ENCODE assay signal across 9 cellular contexts in genomic region chr19:12668937-12669271, GRCh38. TPM values are rescaled to one million over a fixed set of nuclear protein-coding genes. Genes with fewer than 3 reads are reported as not detected.
DNase-seq lines count a peak whose midpoint lies in the region; ATAC-seq and TF ChIP-seq lines count a peak whose summit lies in the region.
"Had no signal": no experiment of that assay in that cellular context is flagged by ENCODE, and none has a peak within 500 bp of the region (broad histone marks: within the 10 kb centered on the region; RNA-seq: fewer than 3 reads in every experiment).

No MANE protein-coding gene starts in this region.

- H3K36me3 ChIP-seq in DOHH2 (ENCODE audit: control insufficient read depth, low read length) (peaks cover 34% of the 10 kb centered on the region), endocrine pancreas (ENCODE audit: control insufficient read depth, insufficient read depth, low read length) (peaks cover 2% of the 10 kb centered on the region), mucosa of descending colon (ENCODE audit: low read depth) (no peaks in the 10 kb centered on the region)

- H3K9me3 ChIP-seq in DOHH2 (ENCODE audit: control insufficient read depth, insufficient read depth, low read length) = no peaks in the 10 kb centered on the region
- H3K9me3 ChIP-seq in endocrine pancreas (ENCODE audit: control insufficient read depth, low read length) = no peaks in the 10 kb centered on the region
- H3K9me3 ChIP-seq in mucosa of descending colon = no peaks in the 10 kb centered on the region

- H3K4me1 ChIP-seq in DOHH2 (ENCODE audit: control insufficient read depth, low read length) (peaks cover 46% of the 10 kb centered on the region), endocrine pancreas (ENCODE audit: control insufficient read depth, insufficient read depth, low read length) (no peaks in the 10 kb centered on the region), mucosa of descending colon (ENCODE audit: low read depth) (peaks cover 33% of the 10 kb centered on the region)

- peak overlapping the region; percentile 92 for H3K4me2 ChIP-seq in DOHH2 (ENCODE audit: low read length)

- H3K4me3 ChIP-seq in DOHH2 (ENCODE audit: low read length) (peak overlapping the region; percentile 89), LNCaP clone FGC (ENCODE audit: low read depth, low read length) (peak overlapping the region; percentile 89), endocrine pancreas (ENCODE audit: control insufficient read depth, insufficient read depth, low read length) (peak overlapping the region; percentile 54), mucosa of descending colon (peak overlapping the region; percentile 77)

- H3K9me2 ChIP-seq in DOHH2 (replicated peaks; ENCODE audit: control insufficient read depth, low read length) = no peaks in the 10 kb centered on the region

- peak; percentile 10 for ATAC-seq in mucosa of descending colon
- ATAC-seq in GM21737 (IDR thresholded peaks at IDR 0.05; ENCODE audit: unreplicated experiment) = no peak

- H3K9ac ChIP-seq in endocrine pancreas (ENCODE audit: control insufficient read depth, insufficient read depth, low read length) = peak overlapping the region; percentile 82

- no peak for TF ChIP-seq CTCF in DOHH2 (IDR thresholded peaks at IDR 0.05; ENCODE audit: low read depth, low read length, poor library complexity, severe bottlenecking)
- TF ChIP-seq CTCF in LNCaP clone FGC (IDR thresholded peaks at IDR 0.05; ENCODE audit: control insufficient read depth, extremely low read depth, insufficient read depth) = no peak
- TF ChIP-seq CTCF in mucosa of descending colon (IDR thresholded peaks at IDR 0.05) = no peak

- 0 out of 2 replicates have a peak, but pooled peaks cover 3% of the 10 kb centered on the region for H3F3A ChIP-seq in DOHH2 (ENCODE audit: control insufficient read depth, insufficient read depth)

- intact Hi-C loops in mucosa of descending colon (cut with DNase I, micrococcal nuclease) = no loop called here

- H3K27ac ChIP-seq in DOHH2 (ENCODE audit: low read depth, low read length) = no peak overlapping the region

- peak; percentile 25 for DNase-seq in LNCaP clone FGC (ENCODE audit: low read depth)
- peak; percentile 39 for DNase-seq in activated CD8-positive, alpha-beta memory T cell treated with anti-CD3 and anti-CD28 coated beads, Interleukin-2, amount 50 U/mL, for 24 hours (ENCODE audit: extremely low read depth)
- peak in 2 of 3 donors; percentile 60 to 80 for DNase-seq in mucosa of descending colon
- peak; percentile 55 to 61 for DNase-seq in stimulated activated CD8-positive, alpha-beta memory T cell treated with anti-CD3 and anti-CD28 coated beads, Interleukin-7, amount 100 ng/mL, for 4 hours (ENCODE audit: low read depth in 2 of 2)
- no peak for DNase-seq in NCI-H510A (lab: John Stamatoyannopoulos, UW)

- H3K79me2 ChIP-seq in DOHH2 (ENCODE audit: control insufficient read depth, low read length) = peaks cover 63% of the 10 kb centered on the region

- no peaks in the 10 kb centered on the region for H3K27me3 ChIP-seq in DOHH2 (ENCODE audit: control insufficient read depth, low read length)
- H3K27me3 ChIP-seq in endocrine pancreas (ENCODE audit: control insufficient read depth, insufficient read depth, low read length) = no peaks in the 10 kb centered on the region

- no peaks in the 10 kb centered on the region for H4K20me1 ChIP-seq in DOHH2 (ENCODE audit: control insufficient read depth, insufficient read depth, low read depth, low read length)

RNA-seq across cellular contexts. Expression of gene WDR83, which starts 2.3 kb away (rescaled TPM):
- total RNA-seq in mucosa of descending colon = 10 to 100 TPM in 1 of 3 donors, 1 to 10 TPM in 2; 6.4 to 13.4 (median 7.4) TPM

RNA-seq across cellular contexts. Expression of gene MAN2B1, which starts 2.4 kb away (rescaled TPM):
- 100 to 1,000 TPM in 1 of 3 donors, 10 to 100 TPM in 2; 92.7 to 104 (median 96.6) TPM for total RNA-seq in mucosa of descending colon

RNA-seq across cellular contexts. Expression of gene DHPS, which starts 12.8 kb away (rescaled TPM):
- total RNA-seq in mucosa of descending colon = 10 to 100 TPM; 71.4 to 91.4 (median 88.9) TPM

RNA-seq across cellular contexts. Expression of gene GNG14, which starts 18.9 kb away (rescaled TPM):
- not detected for total RNA-seq in mucosa of descending colon
- total RNA-seq: T-helper 2 cell treated with Interferon-gamma antibody and Interleukin-4, amounts not matched to agents 100 ng/mL and 5 ng/mL, for 36 hours had no signal

RNA-seq across cellular contexts. Expression of gene FBXW9, which starts 27.5 kb away (rescaled TPM):
- 1 to 10 TPM; 6.0 to 8.9 (median 7.8) TPM for total RNA-seq in mucosa of descending colon
